ENCODE assay signal across 8 cellular contexts in genomic region chr10:120850911-120851865, GRCh38. TPM values are rescaled to one million over a fixed set of nuclear protein-coding genes. Genes with fewer than 3 reads are reported as not detected.
DNase-seq lines count a peak whose midpoint lies in the region; ATAC-seq and TF ChIP-seq lines count a peak whose summit lies in the region.

TSS of gene WDR11 (plus strand) at chr10:120851362. CDS start at chr10:120851421, 59 bp downstream.

- H3K4me3 ChIP-seq in ACC112 (ENCODE audit: low read depth, low read length) = peak within 1 kb of the TSS; percentile 92
- peak within 1 kb of the TSS; percentile 69 to 82 (median 81) for H3K4me3 ChIP-seq in breast epithelium
- peak within 1 kb of the TSS; percentile 98 for H3K4me3 ChIP-seq in iPS-18c (ENCODE audit: insufficient read depth, low read depth, low read length)
- H3K4me3 ChIP-seq in skeletal muscle tissue (ENCODE audit: low read length in 3 of 3) = peak within 1 kb of the TSS; percentile 95 to 98 (median 98)

- H3K36me3 ChIP-seq in ACC112 (ENCODE audit: insufficient read depth, low read length) = peaks cover 5% of the 10 kb centered on the region; the same call in 1 of the 2 replicates
- H3K36me3 ChIP-seq in breast epithelium = no peaks in the 10 kb centered on the region
- peaks cover 0 to 13% (median 9%) of the 10 kb centered on the region in 3 donors for H3K36me3 ChIP-seq in skeletal muscle tissue (ENCODE audit: control insufficient read depth in 3 of 3, insufficient read depth in 3 of 3, low read length in 3 of 3)

- peaks cover 40% of the 10 kb centered on the region for H3K79me2 ChIP-seq in ACC112 (ENCODE audit: control insufficient read depth, insufficient read depth, low read length, unreplicated experiment)

- DNase-seq in NCI-H2171 treated with DMSO at 0.1 percent for 48 hours (lab: John Stamatoyannopoulos, UW) (peak; percentile 81), breast epithelium (ENCODE audit: low spot score in 2 of 2) (peak; percentile 78 to 90)

- H3K9ac ChIP-seq in skeletal muscle tissue (ENCODE audit: low read depth in 1 of 3, low read length in 3 of 3) = peak within 1 kb of the TSS; percentile 79 to 94 (median 92)

- no peak for TF ChIP-seq POLR2A in breast epithelium (IDR thresholded peaks at IDR 0.05)

- TF ChIP-seq CTCF in VCaP (conservative IDR thresholded peaks at IDR 0.05) = no peak
- TF ChIP-seq CTCF in breast epithelium (IDR thresholded peaks at IDR 0.05) = no peak

- no peaks in the 10 kb centered on the region for H3K9me3 ChIP-seq in breast epithelium
- no peaks in the 10 kb centered on the region for H3K9me3 ChIP-seq in iPS-18c (ENCODE audit: control insufficient read depth, insufficient read depth, low read length)
- H3K9me3 ChIP-seq in skeletal muscle tissue (ENCODE audit: control insufficient read depth in 3 of 3, low read length in 3 of 3) = peaks cover 0 to 3% (median 0%) of the 10 kb centered on the region in 3 donors

- H3K27ac ChIP-seq in ACC112 (ENCODE audit: low read depth, low read length) = peak within 1 kb of the TSS; percentile 66; the same call in 1 of the 2 replicates
- H3K27ac ChIP-seq in VCaP = peak within 1 kb of the TSS; percentile 69
- H3K27ac ChIP-seq in breast epithelium = peak within 1 kb of the TSS; percentile 86 to 87
- H3K27ac ChIP-seq in skeletal muscle tissue (ENCODE audit: low read depth, low read length) = peak within 1 kb of the TSS; percentile 72

- ATAC-seq in GM18867 (IDR thresholded peaks at IDR 0.05; ENCODE audit: unreplicated experiment) = peak; percentile 95
- peak; percentile 97 for ATAC-seq in HG03097 (IDR thresholded peaks at IDR 0.05; ENCODE audit: low FRiP score, unreplicated experiment)

- H2AFZ ChIP-seq in ACC112 (ENCODE audit: low read length, unreplicated experiment) = peak within 1 kb of the TSS; percentile 99

- H3K27me3 ChIP-seq in ACC112 (ENCODE audit: insufficient read depth, low read length) (no peaks in the 10 kb centered on the region), breast epithelium (no peaks in the 10 kb centered on the region), skeletal muscle tissue (ENCODE audit: control insufficient read depth in 3 of 3, insufficient read depth in 3 of 3, low read length in 3 of 3) (no peaks in the 10 kb centered on the region)

- H3K4me1 ChIP-seq in ACC112 (ENCODE audit: control insufficient read depth, insufficient read depth, low read length, unreplicated experiment) = peaks cover 8% of the 10 kb centered on the region
- peaks cover 0 to 9% of the 10 kb centered on the region in 2 donors for H3K4me1 ChIP-seq in breast epithelium
- peaks cover 8 to 19% (median 13%) of the 10 kb centered on the region in 3 donors for H3K4me1 ChIP-seq in skeletal muscle tissue (ENCODE audit: control insufficient read depth in 3 of 3, insufficient read depth in 3 of 3, low read length in 3 of 3)

- intact Hi-C loops in breast epithelium (cut with DNase I; ENCODE audit: low total_unique reads) = no loop called here

RNA-seq across cellular contexts. Expression of gene WDR11, which starts in this region (rescaled TPM):
- 10 to 100 TPM; 58.7 to 74.8 (median 65.6) TPM for total RNA-seq in breast epithelium
- 37.6 TPM for total RNA-seq in skeletal muscle tissue

Comparison
In these comparisons a context has a peak if more than half of its experiments do, and no peak if none do; other contexts are left out.
1. Peak in every context shown above with its lines: DNase-seq, ATAC-seq, H3K4me3 ChIP-seq and H3K27ac ChIP-seq.